ENCODE assay signal across 8 cellular contexts in genomic region chr17:43212641-43213490, GRCh38. TPM values are rescaled to one million over a fixed set of nuclear protein-coding genes. Genes with fewer than 3 reads are reported as not detected.
DNase-seq lines count a peak whose midpoint lies in the region; ATAC-seq, FAIRE-seq and TF ChIP-seq lines count a peak whose summit lies in the region.

No MANE protein-coding gene starts in this region.

- H3K27me3 ChIP-seq in GM23248 (replicated peaks; ENCODE audit: insufficient read depth) (no peaks in the 10 kb centered on the region), skeletal muscle tissue (ENCODE audit: control insufficient read depth in 3 of 3, insufficient read depth in 3 of 3, low read length in 3 of 3) (no peaks in the 10 kb centered on the region), PC-3 (ENCODE audit: low read length) (no peaks in the 10 kb centered on the region)

- no peak for TF ChIP-seq CTCF in foreskin fibroblast (IDR thresholded peaks at IDR 0.05; ENCODE audit: low read depth, low read length)
- TF ChIP-seq CTCF in PC-3 (conservative IDR thresholded peaks at IDR 0.05; ENCODE audit: low read depth, low read length), result no peak

- DNase-seq in GM23248 (peak; percentile 32), SK-N-MC (ENCODE audit: low read depth, low spot score) (no peak), foreskin fibroblast (no peak), D341Med (ENCODE audit: low spot score) (no peak), PC-3 (no peak), HTR-8/SVneo (ENCODE audit: insufficient read length, low spot score) (no peak)

- peak overlapping the region; percentile 76 for H2AFZ ChIP-seq in GM23248
- H2AFZ ChIP-seq in PC-3 (ENCODE audit: low read length), result no peak overlapping the region

- H3K4me3 ChIP-seq in GM23248 (peak overlapping the region; percentile 75), SK-N-MC (peak overlapping the region; percentile 79; the same call in 1 of the 2 replicates), foreskin fibroblast (ENCODE audit: low read depth in 1 of 2, low read length in 2 of 2) (peak overlapping the region; percentile 65 to 74), skeletal muscle tissue (ENCODE audit: low read length in 3 of 3) (peak overlapping the region in 2 of 3 donors; percentile 69 to 77), PC-3 (ENCODE audit: low read length) (no peak overlapping the region)

- H3K9ac ChIP-seq in GM23248 (peak overlapping the region; percentile 85), SK-N-MC (ENCODE audit: insufficient read length) (no peak overlapping the region), skeletal muscle tissue (ENCODE audit: low read depth in 1 of 3, low read length in 3 of 3) (peak overlapping the region; percentile 27 to 80 (median 68)), PC-3 (ENCODE audit: low read length) (no peak overlapping the region)

- H3F3A ChIP-seq in GM23248 (ENCODE audit: insufficient read depth) (peaks cover 24% of the 10 kb centered on the region), PC-3 (ENCODE audit: low read length, unreplicated experiment) (no peaks in the 10 kb centered on the region)

- H3K27ac ChIP-seq in GM23248 (peak overlapping the region; percentile 83), SK-N-MC (no peak overlapping the region), skeletal muscle tissue (ENCODE audit: low read depth, low read length) (peak overlapping the region; percentile 70), PC-3 (ENCODE audit: low read length) (no peak overlapping the region)

- BruUV-seq in PC-3 (replicated peaks; lab: Mats Ljungman, UMichigan), result no TSS peak

- no peak for ATAC-seq in PC-3
- ATAC-seq in HG03439 (IDR thresholded peaks at IDR 0.05; ENCODE audit: unreplicated experiment), result no peak

- no peaks in the 10 kb centered on the region for H4K20me1 ChIP-seq in GM23248 (ENCODE audit: insufficient read depth)
- no peaks in the 10 kb centered on the region for H4K20me1 ChIP-seq in PC-3 (ENCODE audit: low read length)

- 37 to 39% methylated on average over 7 of the region's 7 CpGs for WGBS in GM23248 (ENCODE audit: low coverage in 1 of 2, low lambda C conversion rate in 2 of 2, missing lambda C conversion rate in 2 of 2), 2 experiments

- H3K9me2 ChIP-seq in GM23248 (ENCODE audit: insufficient read depth), result no peaks in the 10 kb centered on the region
- H3K9me2 ChIP-seq in PC-3 (replicated peaks; ENCODE audit: low read length), result no peaks in the 10 kb centered on the region

- POLR2A ChIA-PET in PC-3 (lab: Charles Lee; ENCODE audit: unreplicated experiment), result no interaction called here

- intact Hi-C loops in PC-3 (cut with micrococcal nuclease), result no loop called here

- peaks cover 27% of the 10 kb centered on the region for H3K4me1 ChIP-seq in GM23248 (ENCODE audit: insufficient read depth)
- peaks cover 0 to 5% (median 0%) of the 10 kb centered on the region in 3 donors for H3K4me1 ChIP-seq in skeletal muscle tissue (ENCODE audit: control insufficient read depth in 3 of 3, insufficient read depth in 3 of 3, low read length in 3 of 3)
- no peaks in the 10 kb centered on the region for H3K4me1 ChIP-seq in PC-3 (ENCODE audit: insufficient read depth, low read length)

- in situ Hi-C loops in GM23248 (cut with MboI), result loop anchor here (10.0 kb wide), 1 partner anchor 102 kb away; no protein-coding TSS in a partner anchor

- CTCF ChIA-PET in PC-3 (lab: Charles Lee), result no interaction called here

- H3K9me3 ChIP-seq in GM23248 (ENCODE audit: low read depth) (no peaks in the 10 kb centered on the region), SK-N-MC (ENCODE audit: low read depth, low read length) (no peaks in the 10 kb centered on the region), skeletal muscle tissue (ENCODE audit: control insufficient read depth in 3 of 3, low read length in 3 of 3) (no peaks in the 10 kb centered on the region), PC-3 (ENCODE audit: low read length) (no peaks in the 10 kb centered on the region)

- peak overlapping the region; percentile 79 for H3K4me2 ChIP-seq in GM23248 (ENCODE audit: unreplicated experiment)
- no peak overlapping the region for H3K4me2 ChIP-seq in PC-3 (ENCODE audit: low read length)

- H3K79me2 ChIP-seq in GM23248 (ENCODE audit: insufficient read depth) (peaks cover 11% of the 10 kb centered on the region; the same call in 1 of the 2 replicates), PC-3 (ENCODE audit: low read length) (no peaks in the 10 kb centered on the region)

- H3K36me3 ChIP-seq in GM23248 (ENCODE audit: low read depth) (peaks cover 15% of the 10 kb centered on the region), SK-N-MC (ENCODE audit: insufficient read depth, low read length) (no peaks in the 10 kb centered on the region), skeletal muscle tissue (ENCODE audit: control insufficient read depth in 3 of 3, insufficient read depth in 3 of 3, low read length in 3 of 3) (peaks cover 31 to 57% (median 50%) of the 10 kb centered on the region in 3 donors), PC-3 (ENCODE audit: low read depth, low read length) (no peaks in the 10 kb centered on the region)

- FAIRE-seq in HTR-8/SVneo (lab: Jason Lieb, UNC), result no peak

RNA-seq across cellular contexts. Expression of gene TMEM106A, which starts 1.2 kb away (rescaled TPM):
- total RNA-seq in GM23248 (2014; rRNA removed; shearing (Covaris generic)), result 10.2 and 15.4 TPM in 2 replicates
- 5.1 and 5.9 TPM in 2 replicates for polyA plus RNA-seq in GM23248 (2016; fragmentation: Nextera tagmentation; extraction: Ambion mirVana)
- total RNA-seq in skeletal muscle tissue (5.2 TPM), PC-3 (2014; rRNA removed) (not detected in 2 replicates)

RNA-seq across cellular contexts. Expression of gene CCDC200, which starts 15.6 kb away (rescaled TPM):
- total RNA-seq in GM23248 (2014; rRNA removed; shearing (Covaris generic)), result not detected in 2 replicates
- 0.37 and 0.70 TPM in 2 replicates for polyA plus RNA-seq in GM23248 (2016; fragmentation: Nextera tagmentation; extraction: Ambion mirVana)
- total RNA-seq in skeletal muscle tissue (not detected), PC-3 (2014; rRNA removed) (not detected in 2 replicates)

RNA-seq across cellular contexts. Expression of gene RNU2-1, which starts 20.9 kb away (rescaled TPM):
- not detected in 2 replicates for total RNA-seq in GM23248 (2014; rRNA removed; shearing (Covaris generic))
- 3.7 and 5.0 TPM in 2 replicates for polyA plus RNA-seq in GM23248 (2016; fragmentation: Nextera tagmentation; extraction: Ambion mirVana)
- total RNA-seq in skeletal muscle tissue (not detected), PC-3 (2014; rRNA removed) (not detected in 2 replicates)

RNA-seq across cellular contexts. Expression of gene NBR1, which starts 41.9 kb away (rescaled TPM):
- total RNA-seq in GM23248 (2014; rRNA removed; shearing (Covaris generic)), result 109 and 121 TPM in 2 replicates
- polyA plus RNA-seq in GM23248 (2016; fragmentation: Nextera tagmentation; extraction: Ambion mirVana), result 71.5 and 71.6 TPM in 2 replicates
- total RNA-seq in skeletal muscle tissue, result 56.9 TPM
- 24.1 and 30.0 TPM in 2 replicates for total RNA-seq in PC-3 (2014; rRNA removed)

Comparison
In these comparisons a context has a peak if more than half of its experiments do, and no peak if none do; other contexts are left out.
1. H3K27ac ChIP-seq: peak in GM23248 (single experiment) and skeletal muscle tissue (single experiment); none in SK-N-MC (single experiment) and PC-3 (single experiment).
2. H3K9ac ChIP-seq: peak in GM23248 (single experiment) and skeletal muscle tissue (3 of 3); none in SK-N-MC (single experiment) and PC-3 (single experiment).